Comparison of ENCODE assay signal across 28 cellular contexts in the genomic region with DNA sequence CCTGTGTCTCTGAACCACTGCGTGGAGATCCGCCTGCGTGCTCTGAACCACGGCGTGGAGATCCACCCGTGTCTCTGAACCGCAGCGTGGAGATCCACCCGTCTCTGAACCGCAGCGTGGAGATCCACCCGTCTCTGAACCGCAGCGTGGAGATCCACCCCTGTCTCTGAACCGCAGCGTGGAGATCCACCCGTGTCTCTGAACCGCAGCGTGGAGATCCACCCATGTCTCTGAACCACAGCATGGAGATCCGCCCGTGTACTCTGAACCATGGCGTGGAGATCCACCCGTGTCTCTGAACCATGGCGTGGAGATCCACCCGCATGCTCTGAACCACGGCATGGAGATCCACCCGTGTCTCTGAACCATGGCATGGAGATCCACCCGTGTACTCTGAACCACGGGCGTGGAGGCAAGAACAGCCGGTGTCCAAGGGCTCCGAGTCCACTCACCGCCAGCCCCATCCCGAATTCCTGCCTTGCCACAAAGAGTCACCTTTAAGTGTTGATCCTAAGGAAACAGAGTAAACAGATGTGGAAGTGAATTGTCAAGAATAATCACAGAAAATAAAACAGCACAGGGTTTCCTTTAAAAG.
"Had no signal": no experiment of that assay in that cellular context is flagged by ENCODE, and none has a peak within 500 bp of the region (broad histone marks: within the 10 kb centered on the region; RNA-seq: fewer than 3 reads in every experiment).

No MANE protein-coding gene starts in this region.

- H3K27ac ChIP-seq: ascending aorta, VCaP had no signal

- FAIRE-seq: TTC549 had no signal

- ATAC-seq: activated CD8-positive, alpha-beta memory T cell treated with anti-CD3 and anti-CD28 coated beads, Interleukin-2, amount 10 ng/mL, durations not matched to agents 7 days and 5 days; activated CD8-positive, alpha-beta T cell treated with anti-CD3 and anti-CD28 coated beads, Interleukin-2, amount 10 ng/mL, durations not matched to agents 7 days and 5 days; activated naive CD8-positive, alpha-beta T cell treated with anti-CD3 and anti-CD28 coated beads, Interleukin-2, amount 50 U/mL, for 24 hours had no signal

- H3K4me1 ChIP-seq: ascending aorta had no signal

- H3K36me3 ChIP-seq: ascending aorta had no signal

- H3K9me3 ChIP-seq: ascending aorta had no signal

- H3K4me3 ChIP-seq: ascending aorta had no signal

- H3K27me3 ChIP-seq: ascending aorta had no signal

- DNase-seq: activated B cell treated with CpG ODN at 0.5 μM for 24 hours; activated CD4-positive, alpha-beta memory T cell treated with anti-CD3 and anti-CD28 coated beads, Interleukin-2, amount 10 ng/mL, durations not matched to agents 7 days and 5 days; activated CD4-positive, alpha-beta T cell treated with anti-CD3 and anti-CD28 coated beads for 4 hours; activated CD4-positive, alpha-beta T cell treated with anti-CD3 and anti-CD28 coated beads, Interleukin-2, amount 10 ng/mL, durations not matched to agents 24 days and 14 days; activated CD4-positive, alpha-beta T cell treated with anti-CD3 and anti-CD28 coated beads, Interleukin-2, amount 50 U/mL, for 1 hour; activated CD4-positive, alpha-beta T cell treated with anti-CD3 and anti-CD28 coated beads, Interleukin-2, amount 50 U/mL, for 48 hours; activated CD4-positive, CD25-positive, alpha-beta regulatory T cell treated with anti-CD3 and anti-CD28 coated beads, Interleukin-2, amount 50 U/mL, for 72 hours; activated CD8-positive, alpha-beta memory T cell treated with anti-CD3 and anti-CD28 coated beads for 24 hours; activated CD8-positive, alpha-beta memory T cell treated with anti-CD3 and anti-CD28 coated beads, Interleukin-2, amount 10 ng/mL, durations not matched to agents 7 days and 5 days; activated CD8-positive, alpha-beta memory T cell treated with anti-CD3 and anti-CD28 coated beads, Interleukin-2, amount 50 U/mL, for 48 hours; activated CD8-positive, alpha-beta T cell treated with anti-CD3 and anti-CD28 coated beads, Interleukin-2, amount 10 ng/mL, durations not matched to agents 7 days and 5 days; activated effector memory CD4-positive, alpha-beta T cell treated with Interleukin-2 at 50 U/mL for 16 hours; activated gamma-delta T cell; activated naive CD4-positive, alpha-beta T cell treated with anti-CD3 and anti-CD28 coated beads, Interleukin-2, amount 10 ng/mL, durations not matched to agents 7 days and 5 days; activated naive CD4-positive, alpha-beta T cell treated with Interleukin-2 at 50 U/mL for 16 hours; activated naive CD8-positive, alpha-beta T cell treated with anti-CD3 and anti-CD28 coated beads, Interleukin-2, amount 10 ng/mL, durations not matched to agents 7 days and 5 days; activated naive CD8-positive, alpha-beta T cell treated with anti-CD3 and anti-CD28 coated beads, Interleukin-2, amount 50 U/mL, for 24 hours; activated T-cell treated with anti-CD3 and anti-CD28 coated beads, Interleukin-2, amount 50 U/mL, for 24 hours; activated T-cell treated with anti-CD3 and anti-CD28 coated beads, Interleukin-2, amount 50 U/mL, for 48 hours; amygdala; anterior cingulate cortex; central memory CD4-positive, alpha-beta T cell; T-helper 1 cell; T-helper 2 cell; T-helper 9 cell had no signal
